Comparison of ENCODE assay signal across 28 cellular contexts in genomic region chr18:57461652-57462269, GRCh38. TPM values are rescaled to one million over a fixed set of nuclear protein-coding genes. Genes with fewer than 3 reads are reported as not detected.
"Had no signal": no experiment of that assay in that cellular context is flagged by ENCODE, and none has a peak within 500 bp of the region (broad histone marks: within the 10 kb centered on the region; RNA-seq: fewer than 3 reads in every experiment).

No MANE protein-coding gene starts in this region.

- H3K9ac ChIP-seq: SK-N-SH had no signal

- H3K9me3 Mint-ChIP-seq: activated CD8-positive, alpha-beta T cell treated with anti-CD3 and anti-CD28 coated beads for 36 hours; activated naive CD8-positive, alpha-beta T cell treated with anti-CD3 and anti-CD28 coated beads, Interleukin-2, amount 10 ng/mL, durations not matched to agents 7 days and 5 days; activated T-helper 2 cell treated with anti-CD3 and anti-CD28 coated beads, Interferon-gamma antibody, Interleukin-2, Interleukin-4, amounts not matched to agents 10 μg/mL and 5 μg/mL and 100 μg/mL, durations not matched to agents 14 hours and 24 hours and 36 hours had no signal

- H3K27ac ChIP-seq: adrenal gland, SJCRH30, WERI-Rb-1 had no signal

- H3K4me1 ChIP-seq: adrenal gland, SJCRH30 had no signal

- H3K27me3 ChIP-seq: adrenal gland, SJCRH30 had no signal

- H3K27ac Mint-ChIP-seq: activated CD4-positive, alpha-beta T cell treated with anti-CD3 and anti-CD28 coated beads for 36 hours; activated CD8-positive, alpha-beta T cell treated with anti-CD3 and anti-CD28 coated beads for 36 hours; activated naive CD8-positive, alpha-beta T cell treated with anti-CD3 and anti-CD28 coated beads, Interleukin-2, amount 10 ng/mL, durations not matched to agents 7 days and 5 days; activated T-cell treated with anti-CD3 and anti-CD28 coated beads, Interleukin-2, amount 50 U/mL, for 72 hours; activated T-helper 2 cell treated with anti-CD3 and anti-CD28 coated beads, Interferon-gamma antibody, Interleukin-2, Interleukin-4, amounts not matched to agents 10 μg/mL and 5 μg/mL and 100 μg/mL, durations not matched to agents 14 hours and 24 hours and 36 hours had no signal

- H3K36me3 Mint-ChIP-seq: activated naive CD8-positive, alpha-beta T cell treated with anti-CD3 and anti-CD28 coated beads, Interleukin-2, amount 10 ng/mL, durations not matched to agents 7 days and 5 days had no signal

- H3K4me1 Mint-ChIP-seq: activated CD4-positive, alpha-beta T cell treated with anti-CD3 and anti-CD28 coated beads for 36 hours had no signal

- H3K4me3 ChIP-seq: adrenal gland, SJCRH30 had no signal

- H3K36me3 ChIP-seq: adrenal gland, SJCRH30 had no signal

- H3K4me3 Mint-ChIP-seq: activated CD4-positive, alpha-beta T cell treated with anti-CD3 and anti-CD28 coated beads for 36 hours; activated CD8-positive, alpha-beta T cell treated with anti-CD3 and anti-CD28 coated beads for 36 hours; activated naive CD8-positive, alpha-beta T cell treated with anti-CD3 and anti-CD28 coated beads, Interleukin-2, amount 10 ng/mL, durations not matched to agents 7 days and 5 days; activated T-cell treated with anti-CD3 and anti-CD28 coated beads, Interleukin-2, amount 50 U/mL, for 72 hours had no signal

- H3K9me3 ChIP-seq: adrenal gland, SJCRH30, SK-N-SH had no signal

- H3K4me2 ChIP-seq: SK-N-SH had no signal

- ATAC-seq: activated CD4-positive, alpha-beta T cell treated with anti-CD3 and anti-CD28 coated beads for 36 hours; activated CD8-positive, alpha-beta T cell treated with anti-CD3 and anti-CD28 coated beads for 36 hours; activated T-cell treated with anti-CD3 and anti-CD28 coated beads, Interleukin-2, amount 50 U/mL, for 72 hours; Panc1; Right ventricle myocardium inferior had no signal

- DNase-seq: activated CD4-positive, alpha-beta T cell treated with anti-CD3 and anti-CD28 coated beads for 36 hours; activated CD8-positive, alpha-beta memory T cell treated with anti-CD3 and anti-CD28 coated beads, Interleukin-2, amount 50 U/mL, for 4 hours; activated CD8-positive, alpha-beta T cell treated with anti-CD3 and anti-CD28 coated beads for 36 hours; activated gamma-delta T cell treated with Interleukin-2 at 50 U/mL for 16 hours; activated naive CD4-positive, alpha-beta T cell treated with anti-CD3 and anti-CD28 coated beads, Interleukin-2, amount 50 U/mL, for 16 hours; activated naive CD8-positive, alpha-beta T cell treated with anti-CD3 and anti-CD28 coated beads, Interleukin-2, amount 10 ng/mL, durations not matched to agents 7 days and 5 days; activated T-cell treated with anti-CD3 and anti-CD28 coated beads, Interleukin-2, amount 50 U/mL, for 72 hours; adrenal gland; anterior cingulate cortex; cerebellar nuclear complex; Karpas-422; NCI-H1105 treated with DMSO at 0.1 percent for 48 hours; NCI-H1436 treated with DMSO at 0.1 percent for 48 hours; NCI-H187; NCI-H2081 treated with DMSO at 0.1 percent for 48 hours; NCI-H526; NCI-H82; NK-92 treated with Interleukin-12 subunit alpha and Interleukin-12 subunit beta, amount 100 ng/mL, for 24 hours; OCI-M1; RPMI8226; SJCRH30; SK-N-SH; T-helper 1 cell; WERI-Rb-1 had no signal

RNA-seq across cellular contexts. Expression of gene ONECUT2, which starts 26.6 kb away (rescaled TPM):
- total RNA-seq: activated CD8-positive, alpha-beta T cell treated with anti-CD3 and anti-CD28 coated beads for 36 hours; activated naive CD8-positive, alpha-beta T cell treated with anti-CD3 and anti-CD28 coated beads, Interleukin-2, amount 10 ng/mL, durations not matched to agents 7 days and 5 days; activated T-helper 2 cell treated with anti-CD3 and anti-CD28 coated beads, Interferon-gamma antibody, Interleukin-2, Interleukin-4, amounts not matched to agents 10 μg/mL and 5 μg/mL and 100 μg/mL, durations not matched to agents 14 hours and 24 hours and 36 hours; T-helper 2 cell treated with Interferon-gamma antibody and Interleukin-4, amounts not matched to agents 100 ng/mL and 5 ng/mL, for 36 hours had no signal
